ENCODE assay signal across 8 cellular contexts in genomic region chr17:67434061-67434525, GRCh38. TPM values are rescaled to one million over a fixed set of nuclear protein-coding genes. Genes with fewer than 3 reads are reported as not detected.
DNase-seq lines count a peak whose midpoint lies in the region; ATAC-seq, FAIRE-seq and TF ChIP-seq lines count a peak whose summit lies in the region.

No MANE protein-coding gene starts in this region.

- H3K36me3 Mint-ChIP-seq in stimulated activated naive CD8-positive, alpha-beta T cell treated with anti-CD3 and anti-CD28 coated beads, Interleukin-15, Interleukin-2, amounts not matched to agents 100 ng/mL and 50 ng/mL, for 24 hours (ENCODE audit: low read depth), result peaks cover 3% of the 10 kb centered on the region

- no peaks in the 10 kb centered on the region for H3K9me3 ChIP-seq in Panc1 (ENCODE audit: control insufficient read depth, insufficient read depth, low read depth, low read length)

- peaks cover 11% of the 10 kb centered on the region for H3K4me1 ChIP-seq in Panc1 (ENCODE audit: control insufficient read depth, insufficient read depth, low read length)

- no peak overlapping the region for H3K27ac ChIP-seq in Panc1 (ENCODE audit: low read length)

- DNase-seq in Panc1 (ENCODE audit: low read depth, low spot score) (no peak), activated T-helper 1 cell treated with Interleukin-2 at 50 U/mL for 16 hours (ENCODE audit: low read depth) (peak; percentile 35), left colon (peak in 1 of 2 donors; percentile 31), superior temporal gyrus (ENCODE audit: extremely low spot score) (no peak), NCI-H1694 (lab: John Stamatoyannopoulos, UW) (no peak), frontal cortex (ENCODE audit: low spot score in 2 of 2) (no peak), DMS153 (lab: John Stamatoyannopoulos, UW) (no peak)

- ATAC-seq in Panc1, result peak; percentile 55
- ATAC-seq in left colon, result peak; percentile 18

- no peak overlapping the region for H3K4me3 ChIP-seq in Panc1 (ENCODE audit: low read depth in 2 of 2, low read length in 2 of 2)

- POLR2A ChIA-PET in Panc1 (lab: Charles Lee), result no interaction called here

- intact Hi-C loops in Panc1 (cut with micrococcal nuclease; ENCODE audit: unreplicated experiment) (no loop called here), left colon (cut with DNase I, micrococcal nuclease) (no loop called here)

- H3K36me3 ChIP-seq in Panc1 (ENCODE audit: control insufficient read depth, insufficient read depth, low read length), result no peaks in the 10 kb centered on the region

- FAIRE-seq in frontal cortex (lab: Jason Lieb, UNC), result no peak

- CTCF ChIA-PET in Panc1 (lab: Charles Lee), result no interaction called here

- no TSS peak for BruUV-seq in Panc1 (replicated peaks; lab: Mats Ljungman, UMichigan)

- in situ Hi-C loops in Panc1 (cut with HindIII; ENCODE audit: low pct_unique_long_range_greater_than_20kb, low sequenced_read_pairs), result no loop called here

- H3K4me1 Mint-ChIP-seq in stimulated activated naive CD8-positive, alpha-beta T cell treated with anti-CD3 and anti-CD28 coated beads, Interleukin-15, Interleukin-2, amounts not matched to agents 100 ng/mL and 50 ng/mL, for 24 hours (ENCODE audit: low read depth), result peaks cover 95% of the 10 kb centered on the region

- peaks cover 4% of the 10 kb centered on the region for H3K9me3 Mint-ChIP-seq in stimulated activated naive CD8-positive, alpha-beta T cell treated with anti-CD3 and anti-CD28 coated beads, Interleukin-15, Interleukin-2, amounts not matched to agents 100 ng/mL and 50 ng/mL, for 24 hours

- no peaks in the 10 kb centered on the region for H3K27me3 Mint-ChIP-seq in stimulated activated naive CD8-positive, alpha-beta T cell treated with anti-CD3 and anti-CD28 coated beads, Interleukin-15, Interleukin-2, amounts not matched to agents 100 ng/mL and 50 ng/mL, for 24 hours

- H3K27me3 ChIP-seq in Panc1 (ENCODE audit: control insufficient read depth, insufficient read depth, low read length), result no peaks in the 10 kb centered on the region

- H3K27ac Mint-ChIP-seq in stimulated activated naive CD8-positive, alpha-beta T cell treated with anti-CD3 and anti-CD28 coated beads, Interleukin-15, Interleukin-2, amounts not matched to agents 100 ng/mL and 50 ng/mL, for 24 hours, result peak overlapping the region; percentile 59

- TF ChIP-seq CTCF in Panc1 (IDR thresholded peaks at IDR 0.05), result no peak

- peak overlapping the region; percentile 10 for H3K4me3 Mint-ChIP-seq in stimulated activated naive CD8-positive, alpha-beta T cell treated with anti-CD3 and anti-CD28 coated beads, Interleukin-15, Interleukin-2, amounts not matched to agents 100 ng/mL and 50 ng/mL, for 24 hours

RNA-seq across cellular contexts. Expression of gene PITPNC1, which starts 57.0 kb away (rescaled TPM):
- total RNA-seq in Panc1 (2021; ENCODE audit: unreplicated experiment) (20.8 TPM), left colon (10 to 100 TPM; 13.7 to 15.6 TPM), frontal cortex (70.9 TPM)
- polyA plus RNA-seq in Panc1 (2012; ENCODE audit: insufficient read length), result 25.2 TPM
